In the genomic region with DNA sequence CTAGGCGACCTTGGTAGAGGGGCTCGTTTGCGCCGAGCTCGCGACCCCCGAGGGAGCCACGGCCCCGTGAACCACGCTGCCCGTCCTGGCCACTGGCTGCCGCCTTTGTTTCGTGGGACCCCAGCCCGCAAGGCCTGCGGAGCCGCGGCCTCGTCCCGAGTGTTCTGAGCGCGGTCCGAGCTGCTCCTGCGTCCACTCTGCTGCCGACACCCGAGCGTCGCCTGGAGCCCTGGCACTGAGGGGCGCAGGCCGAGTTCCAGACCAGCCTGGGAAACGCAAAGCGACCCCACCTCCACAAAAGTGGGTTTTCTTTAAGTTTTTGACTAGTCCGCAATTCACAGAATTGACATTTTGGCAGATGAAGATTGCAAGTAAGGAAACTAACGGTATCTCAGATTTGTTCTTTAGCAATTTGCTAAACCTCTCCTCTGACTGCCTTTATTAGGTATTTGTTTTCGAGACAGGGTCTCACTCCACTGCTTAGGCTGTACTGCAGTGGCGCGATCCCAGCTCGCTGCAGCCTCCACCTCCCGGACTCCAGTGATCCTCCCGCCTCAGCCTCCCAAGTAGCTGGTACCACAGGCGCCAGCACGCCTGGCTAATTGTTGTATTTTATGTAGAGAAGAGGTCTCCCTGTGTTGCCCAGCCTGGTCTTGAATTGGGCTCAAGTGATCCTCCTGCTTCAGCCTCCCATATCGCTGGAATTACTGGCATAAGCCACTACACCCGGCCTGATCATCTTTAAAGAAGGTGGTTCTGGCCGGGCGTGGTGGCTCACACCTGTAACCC, we compare ENCODE assay signal across 8 cellular contexts. TPM values are rescaled to one million over a fixed set of nuclear protein-coding genes. Genes with fewer than 3 reads are reported as not detected.
DNase-seq lines count a peak whose midpoint lies in the region; ATAC-seq and TF ChIP-seq lines count a peak whose summit lies in the region.

No MANE protein-coding gene starts in this region.

- peak overlapping the region; percentile 35 to 100 for H3K27ac Mint-ChIP-seq in effector memory CD8-positive, alpha-beta T cell

- no peaks in the 10 kb centered on the region for H3K27me3 ChIP-seq in neural cell (ENCODE audit: insufficient read depth, low read depth, low read length)

- peaks cover 71% of the 10 kb centered on the region for H3K36me3 Mint-ChIP-seq in effector memory CD8-positive, alpha-beta T cell (ENCODE audit: insufficient read depth)

- H3K4me2 ChIP-seq in neural cell (ENCODE audit: low read length) = peak overlapping the region; percentile 65

- H3K27ac ChIP-seq in C4-2B (peak overlapping the region; percentile 98), neural cell (ENCODE audit: low read length) (peak overlapping the region; percentile 92)

- TF ChIP-seq RAD21 in neural cell (conservative IDR thresholded peaks at IDR 0.05) = no peak

- H3K9me3 ChIP-seq in neural cell (ENCODE audit: low read length) = no peaks in the 10 kb centered on the region

- H4K20me1 ChIP-seq in neural cell (ENCODE audit: insufficient read depth) = no peaks in the 10 kb centered on the region

- H3K27me3 Mint-ChIP-seq in effector memory CD8-positive, alpha-beta T cell = no peaks in the 10 kb centered on the region

- H3K4me1 Mint-ChIP-seq in effector memory CD8-positive, alpha-beta T cell (ENCODE audit: low read depth in 2 of 2) = peaks cover 10 to 11% of the 10 kb centered on the region in 2 donors

- H3K9ac ChIP-seq in neural cell (ENCODE audit: low read length) = peak overlapping the region; percentile 94

- H3F3A ChIP-seq in neural cell (ENCODE audit: insufficient read depth, low read length, poor library complexity, severe bottlenecking) = no peaks in the 10 kb centered on the region

- H3K9me3 Mint-ChIP-seq in effector memory CD8-positive, alpha-beta T cell = no peaks in the 10 kb centered on the region

- H3K4me3 Mint-ChIP-seq in effector memory CD8-positive, alpha-beta T cell = peak overlapping the region; percentile 95 to 98

- peak; percentile 15 for DNase-seq in NCI-H2227 treated with DMSO at 0.1 percent for 48 hours (lab: John Stamatoyannopoulos, UW)
- DNase-seq in effector memory CD8-positive, alpha-beta T cell = no peak
- DNase-seq in CD1c-positive myeloid dendritic cell (ENCODE audit: extremely low spot score) = no peak

- H3K79me2 ChIP-seq in neural cell (replicated peaks; ENCODE audit: insufficient read depth, low read length) = peaks cover 9% of the 10 kb centered on the region

- TF ChIP-seq CTCF in C4-2B (conservative IDR thresholded peaks at IDR 0.05) (no peak), neural cell (IDR thresholded peaks at IDR 0.05; ENCODE audit: poor library complexity, severe bottlenecking) (no peak)

- no peak for ATAC-seq in effector memory CD8-positive, alpha-beta T cell (replicated peaks)
- no peak for ATAC-seq in HG02642 (IDR thresholded peaks at IDR 0.05; ENCODE audit: poor library complexity, unreplicated experiment)
- no peak for ATAC-seq in HG02973 (IDR thresholded peaks at IDR 0.05; ENCODE audit: unreplicated experiment)
- no peak for ATAC-seq in HG03565 (IDR thresholded peaks at IDR 0.05; ENCODE audit: unreplicated experiment)

- H3K4me3 ChIP-seq in neural cell (ENCODE audit: low read length) = peak overlapping the region; percentile 98

- TF ChIP-seq EP300 in neural cell (conservative IDR thresholded peaks at IDR 0.05; ENCODE audit: poor library complexity, severe bottlenecking) = no peak

- peak overlapping the region; percentile 27 for H2AFZ ChIP-seq in neural cell (ENCODE audit: low read depth, low read length)

- H3K9me2 ChIP-seq in neural cell (ENCODE audit: insufficient read depth, low read length) = no peaks in the 10 kb centered on the region

- H3K36me3 ChIP-seq in neural cell (ENCODE audit: insufficient read depth, low read length) = no peaks in the 10 kb centered on the region

TF ChIP-seq in neural cell, 6 proteins besides CTCF, POLR2A, EP300 and RAD21:
- TF ChIP-seq EZH2 (IDR thresholded peaks at IDR 0.05; ENCODE audit: borderline replicate concordance, insufficient read depth, low read length, poor library complexity, severe bottlenecking) (no peak), REST (IDR thresholded peaks at IDR 0.05; ENCODE audit: borderline replicate concordance) (no peak), MXI1 (conservative IDR thresholded peaks at IDR 0.05; ENCODE audit: poor library complexity, severe bottlenecking) (no peak), SMC3 (conservative IDR thresholded peaks at IDR 0.05; ENCODE audit: poor library complexity) (no peak), TAF1 (IDR thresholded peaks at IDR 0.05; ENCODE audit: low read depth) (no peak), POLR2AphosphoS5 (IDR thresholded peaks at IDR 0.05) (no peak)

RNA-seq across cellular contexts. Expression of gene RNH1, which starts 0.9 kb away (rescaled TPM):
- 71.8 and 82.4 TPM in 2 replicates for polyA plus RNA-seq in neural cell
- 49.7 and 58.4 TPM in 2 replicates for polyA minus RNA-seq in neural cell

RNA-seq across cellular contexts. Expression of gene HRAS, which starts 27.5 kb away (rescaled TPM):
- polyA plus RNA-seq in neural cell = 119 and 120 TPM in 2 replicates
- polyA minus RNA-seq in neural cell = 50.2 and 55.7 TPM in 2 replicates

RNA-seq across cellular contexts. Expression of gene LRRC56, which starts 29.4 kb away (rescaled TPM):
- 0.76 and 1.3 TPM in 2 replicates for polyA plus RNA-seq in neural cell
- 1.2 and 1.5 TPM in 2 replicates for polyA minus RNA-seq in neural cell

RNA-seq across cellular contexts. Expression of gene LMNTD2, which starts 52.6 kb away (rescaled TPM):
- 0.61 and 3.0 TPM in 2 replicates for polyA plus RNA-seq in neural cell
- polyA minus RNA-seq in neural cell = not detected in 2 replicates

RNA-seq across cellular contexts. Expression of gene RASSF7, which starts 52.8 kb away (rescaled TPM):
- polyA plus RNA-seq in neural cell = 37.1 and 51.5 TPM in 2 replicates
- polyA minus RNA-seq in neural cell = 9.3 and 14.6 TPM in 2 replicates
